12 cellular contexts compared by ENCODE assay signal in the genomic region with DNA sequence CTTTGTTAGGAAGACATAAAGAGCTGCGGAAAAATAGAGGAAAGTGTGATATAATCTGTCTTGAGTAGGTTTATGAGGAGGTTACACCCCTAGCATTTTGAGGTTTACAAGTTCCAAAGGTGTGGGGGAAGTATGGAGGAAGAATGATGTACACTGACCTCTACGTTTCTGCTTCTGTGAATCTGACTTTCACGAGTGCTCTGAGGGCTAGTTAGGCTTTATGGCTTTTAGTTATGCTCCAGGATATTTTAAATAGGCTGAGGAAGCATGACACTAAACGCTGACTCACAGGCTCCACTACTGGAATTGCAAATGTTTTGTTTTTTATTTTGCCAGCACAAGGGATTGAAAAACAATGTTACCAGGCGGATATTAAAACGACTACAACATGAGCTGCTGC. TPM values are rescaled to one million over a fixed set of nuclear protein-coding genes. Genes with fewer than 3 reads are reported as not detected.
DNase-seq lines count a peak whose midpoint lies in the region; ATAC-seq, FAIRE-seq and TF ChIP-seq lines count a peak whose summit lies in the region.
"Had no signal": no experiment of that assay in that cellular context is flagged by ENCODE, and none has a peak within 500 bp of the region (broad histone marks: within the 10 kb centered on the region; RNA-seq: fewer than 3 reads in every experiment).

No MANE protein-coding gene starts in this region.

- peaks cover 0 to 31% (median 8%) of the 10 kb centered on the region in 3 donors for H3K36me3 ChIP-seq in tibial nerve

- TF ChIP-seq EP300 in A549 (IDR thresholded peaks at IDR 0.05), result no peak
- TF ChIP-seq EP300 in tibial nerve (IDR thresholded peaks at IDR 0.05), result no peak

- H3K4me1 ChIP-seq in A549 (peaks cover 10% of the 10 kb centered on the region), tibial nerve (peaks cover 0 to 60% (median 24%) of the 10 kb centered on the region in 4 donors)

- WGBS in A549 (ENCODE audit: missing lambda C conversion rate), result 57% methylated on average over 6 of the region's 6 CpGs
- 22 to 29% methylated on average over 6 of the region's 6 CpGs for WGBS in tibial nerve, 2 donors

- peak overlapping the region; percentile 18; the same call in 1 of the 3 replicates for H3K4me2 ChIP-seq in A549

- H3K9me3 ChIP-seq in A549 (no peaks in the 10 kb centered on the region), tibial nerve (no peaks in the 10 kb centered on the region)
- H3K9me3 ChIP-seq: BE2C, upper lobe of right lung had no signal

- DNase-seq in A549 (ENCODE audit: low read depth in 1 of 2, low spot score in 1 of 2), result no peak
- DNase-seq in LHCN-M2 (ENCODE audit: low read depth), result peak; percentile 87
- peak; percentile 88 for DNase-seq in dermis blood vessel endothelial cell
- DNase-seq in lung microvascular endothelial cell (ENCODE audit: low read depth in 2 of 2), result peak; percentile 86 to 93
- DNase-seq in tibial nerve (ENCODE audit: low spot score in 2 of 2), result no peak
- DNase-seq in GM10248 (ENCODE audit: extremely low spot score), result no peak
- DNase-seq: activated CD4-positive, alpha-beta T cell treated with anti-CD3 and anti-CD28 coated beads, Interleukin-2, amount 50 U/mL, for 4 hours; BE2C; NCI-H526; upper lobe of right lung had no signal

- CTCF ChIA-PET in A549 (lab: Yijun Ruan, JAX) (no interaction called here), GM10248 (lab: Yijun Ruan, JAX) (interaction anchor here (1.1 to 1.3 kb wide), 3 partner anchors 10 to 21 kb away, joined by 3 to 5 read pairs (median 4); no protein-coding TSS in a partner anchor)

- no peaks in the 10 kb centered on the region for H3K27me3 ChIP-seq in tibial nerve
- H3K27me3 ChIP-seq: BE2C, upper lobe of right lung had no signal

- TF ChIP-seq POLR2A in A549 (IDR thresholded peaks at IDR 0.05; ENCODE audit: low read length), result no peak
- no peak for TF ChIP-seq POLR2A in tibial nerve (IDR thresholded peaks at IDR 0.05)

- POLR2A ChIA-PET in A549 (lab: Yijun Ruan, JAX) (no interaction called here), GM10248 (lab: Yijun Ruan, JAX) (no interaction called here)

- H3K4me3 ChIP-seq in A549 (no peak overlapping the region), tibial nerve (no peak overlapping the region)
- H3K4me3 ChIP-seq: upper lobe of right lung had no signal

- FAIRE-seq in A549 (lab: Jason Lieb, UNC), result no peak

- 0 out of 6 replicates have a peak overlapping the region, but pooled peaks of 1 of the 2 experiments have one; percentile 20 for H3K27ac ChIP-seq in A549
- peak overlapping the region in 2 of 4 donors; percentile 60 to 66 for H3K27ac ChIP-seq in tibial nerve
- H3K27ac ChIP-seq: upper lobe of right lung had no signal

- no peak for TF ChIP-seq RAD21 in A549 (conservative IDR thresholded peaks at IDR 0.05 in 1 of 2, IDR thresholded peaks at IDR 0.05 in 1 of 2)

- no peak for ATAC-seq in A549
- no peak for ATAC-seq in HG03439 (IDR thresholded peaks at IDR 0.05; ENCODE audit: unreplicated experiment)
- no peak for ATAC-seq in GM21737 (IDR thresholded peaks at IDR 0.05; ENCODE audit: unreplicated experiment)
- ATAC-seq: upper lobe of right lung had no signal

- TF ChIP-seq CTCF in A549 (IDR thresholded peaks at IDR 0.05) (no peak), tibial nerve (IDR thresholded peaks at IDR 0.05) (no peak), GM10248 (IDR thresholded peaks at IDR 0.05; ENCODE audit: control extremely low read depth, extremely low read depth, low read depth, missing control alignments) (no peak)

TF ChIP-seq in A549, 52 proteins besides CTCF, POLR2A, EP300 and RAD21:
- TF ChIP-seq POLR2AphosphoS2 (conservative IDR thresholded peaks at IDR 0.05; ENCODE audit: low read length) (no peak), HOXB13 (CRISPR knock-in tag; IDR thresholded peaks at IDR 0.05; ENCODE audit: low read depth) (no peak), EHMT2 (IDR thresholded peaks at IDR 0.05; ENCODE audit: low read depth) (no peak), NFE2L2 (conservative IDR thresholded peaks at IDR 0.05; ENCODE audit: low read length) (no peak), TP53 (CRISPR knock-in tag; IDR thresholded peaks at IDR 0.05) (no peak), FOXS1 (CRISPR knock-in tag; IDR thresholded peaks at IDR 0.05) (no peak), ZC3H11A (IDR thresholded peaks at IDR 0.05) (no peak), ZFP36 (IDR thresholded peaks at IDR 0.05; ENCODE audit: borderline replicate concordance, partially characterized antibody) (no peak), KDM1A (IDR thresholded peaks at IDR 0.05; ENCODE audit: low read depth) (no peak), EHF (CRISPR knock-in tag; IDR thresholded peaks at IDR 0.05) (no peak), HOXB5 (CRISPR knock-in tag; IDR thresholded peaks at IDR 0.05) (no peak), ZSCAN20 (CRISPR knock-in tag; IDR thresholded peaks at IDR 0.05) (no peak), MYC (IDR thresholded peaks at IDR 0.05; ENCODE audit: borderline replicate concordance, low read length) (no peak), PHF8 (IDR thresholded peaks at IDR 0.05; ENCODE audit: borderline replicate concordance, low read depth) (no peak)
- TF ChIP-seq, protein P1, sequence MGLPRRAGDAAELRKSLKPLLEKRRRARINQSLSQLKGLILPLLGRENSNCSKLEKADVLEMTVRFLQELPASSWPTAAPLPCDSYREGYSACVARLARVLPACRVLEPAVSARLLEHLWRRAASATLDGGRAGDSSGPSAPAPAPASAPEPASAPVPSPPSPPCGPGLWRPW (IDR thresholded peaks at IDR 0.05), result no peak
- TF ChIP-seq, protein P2, sequence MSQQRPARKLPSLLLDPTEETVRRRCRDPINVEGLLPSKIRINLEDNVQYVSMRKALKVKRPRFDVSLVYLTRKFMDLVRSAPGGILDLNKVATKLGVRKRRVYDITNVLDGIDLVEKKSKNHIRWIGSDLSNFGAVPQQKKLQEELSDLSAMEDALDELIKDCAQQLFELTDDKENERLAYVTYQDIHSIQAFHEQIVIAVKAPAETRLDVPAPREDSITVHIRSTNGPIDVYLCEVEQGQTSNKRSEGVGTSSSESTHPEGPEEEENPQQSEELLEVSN (IDR thresholded peaks at IDR 0.05; ENCODE audit: borderline replicate concordance, low read depth), result no peak

RNA-seq across cellular contexts. Expression of a gene that starts 46.4 kb away (rescaled TPM):
- polyA plus RNA-seq in A549 (2011; rRNA removed) (0.16 and 0.20 TPM in 2 replicates), A549 (2017; fragmentation: RNase III; extraction: RNeasy Plus Mini Kit Qiagen cat#74134 plus additional on column Dnase treatment) (not detected in 3 replicates)
- polyA plus RNA-seq in A549 (2012; cell fraction: cytosol; rRNA removed), result 0.04 TPM in 1 of 2 replicates, not detected in the other
- not detected in 2 replicates for polyA plus RNA-seq in A549 (2012; cell fraction: nucleus; rRNA removed)
- polyA minus RNA-seq in A549 (2011; rRNA and poly(A)+ RNA removed), result 0.41 and 0.78 TPM in 2 replicates
- total RNA-seq in LHCN-M2 (2014; rRNA removed) (0.26 and 0.57 TPM in 2 replicates), dermis blood vessel endothelial cell (0.68 TPM in 1 of 2 replicates, not detected in the other), lung microvascular endothelial cell (0.20 and 0.22 TPM in 2 replicates), tibial nerve (1 to 10 TPM in 1 of 4 donors, under 1 TPM in 1, not detected in 2; 0.90 to 2.7 TPM)
- polyA plus RNA-seq in LHCN-M2 (2012), result 0.16 TPM

RNA-seq across cellular contexts. Expression of a gene that starts 47.5 kb away (rescaled TPM):
- polyA plus RNA-seq in A549 (2011; rRNA removed) (30.0 and 43.8 TPM in 2 replicates), A549 (2017; fragmentation: RNase III; extraction: RNeasy Plus Mini Kit Qiagen cat#74134 plus additional on column Dnase treatment) (20.1 to 22.6 TPM (median 20.9 TPM) in 3 replicates)
- 12.6 and 13.0 TPM in 2 replicates for polyA plus RNA-seq in A549 (2012; cell fraction: cytosol; rRNA removed)
- 8.3 and 9.6 TPM in 2 replicates for polyA plus RNA-seq in A549 (2012; cell fraction: nucleus; rRNA removed)
- polyA minus RNA-seq in A549 (2011; rRNA and poly(A)+ RNA removed), result 22.0 and 24.2 TPM in 2 replicates
- total RNA-seq in LHCN-M2 (2014; rRNA removed) (86.3 and 89.0 TPM in 2 replicates), dermis blood vessel endothelial cell (267 and 372 TPM in 2 replicates), lung microvascular endothelial cell (68.9 and 93.5 TPM in 2 replicates), tibial nerve (10 to 100 TPM; 83.5 to 99.6 (median 94.2) TPM)
- polyA plus RNA-seq in LHCN-M2 (2012), result 47.1 TPM

Comparison
In these comparisons a context has a peak if more than half of its experiments do, and no peak if none do; other contexts are left out.
1. DNase-seq: peak in LHCN-M2 (single experiment), dermis blood vessel endothelial cell (single experiment) and lung microvascular endothelial cell (2 of 2); none in A549 (0 of 2), tibial nerve (0 of 2) and GM10248 (single experiment).